9 cellular contexts compared by ENCODE assay signal in the genomic region with DNA sequence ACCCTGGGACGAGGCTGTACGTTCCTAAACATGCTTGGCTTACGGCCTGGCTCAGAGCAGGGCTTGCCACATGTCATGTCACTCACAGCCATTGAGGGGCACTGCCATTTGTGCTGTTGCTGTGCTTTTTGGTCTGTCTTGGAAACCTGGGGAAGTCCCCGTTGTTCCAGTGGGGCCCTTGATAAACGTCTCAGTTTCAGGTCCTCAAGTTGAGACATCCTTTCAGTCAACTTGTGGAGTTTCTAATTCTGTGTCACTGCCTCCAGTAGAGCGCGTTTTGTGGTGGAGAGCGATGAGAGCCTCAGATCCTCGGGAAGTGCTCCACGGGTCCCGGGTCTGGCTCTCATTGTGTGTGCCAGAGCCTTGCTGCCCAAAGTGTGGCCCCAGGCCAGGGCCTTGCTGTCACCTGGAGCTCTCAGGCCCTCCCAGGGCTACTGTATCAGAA. TPM values are rescaled to one million over a fixed set of nuclear protein-coding genes. Genes with fewer than 3 reads are reported as not detected.
DNase-seq lines count a peak whose midpoint lies in the region; ATAC-seq, FAIRE-seq and TF ChIP-seq lines count a peak whose summit lies in the region.
"Had no signal": no experiment of that assay in that cellular context is flagged by ENCODE, and none has a peak within 500 bp of the region (broad histone marks: within the 10 kb centered on the region; RNA-seq: fewer than 3 reads in every experiment).

No MANE protein-coding gene starts in this region.

- H3K4me3 ChIP-seq in small intestine (ENCODE audit: low read depth in 1 of 2, low read length in 2 of 2) (no peak overlapping the region), heart left ventricle (no peak overlapping the region), right atrium auricular region (no peak overlapping the region)

- TF ChIP-seq POLR2A in heart left ventricle (IDR thresholded peaks at IDR 0.05), result no peak

- peak; percentile 61 for DNase-seq in RPMI8226
- DNase-seq in medulla oblongata (ENCODE audit: extremely low spot score), result peak; percentile 70
- DNase-seq in small intestine, result no peak
- no peak for DNase-seq in heart left ventricle
- no peak for DNase-seq in right atrium auricular region (ENCODE audit: low spot score)
- DNase-seq in COLO668 (lab: John Stamatoyannopoulos, UW; ENCODE audit: unreplicated experiment), result no peak

- H3K9me3 ChIP-seq in small intestine (ENCODE audit: control insufficient read depth, low read depth) (no peaks in the 10 kb centered on the region), heart left ventricle (peaks cover 0 to 3% (median 0%) of the 10 kb centered on the region in 12 donors), right atrium auricular region (no peaks in the 10 kb centered on the region)

- H3K4me1 ChIP-seq in small intestine (ENCODE audit: control insufficient read depth in 2 of 2, insufficient read depth in 1 of 2, low read depth in 1 of 2, low read length in 1 of 2) (no peaks in the 10 kb centered on the region), heart left ventricle (no peaks in the 10 kb centered on the region), right atrium auricular region (no peaks in the 10 kb centered on the region)

- TF ChIP-seq CTCF in heart left ventricle (IDR thresholded peaks at IDR 0.05) (no peak), right atrium auricular region (IDR thresholded peaks at IDR 0.05) (no peak)

- no peak overlapping the region for H3K27ac ChIP-seq in small intestine (ENCODE audit: low read depth in 1 of 2, low read length in 1 of 2)
- no peak overlapping the region for H3K27ac ChIP-seq in heart left ventricle
- no peak overlapping the region for H3K27ac ChIP-seq in right atrium auricular region

- intact Hi-C loops in heart left ventricle (cut with DNase I), result no loop called here

- no peaks in the 10 kb centered on the region for H3K36me3 ChIP-seq in small intestine (ENCODE audit: control insufficient read depth in 2 of 2, insufficient read depth in 2 of 2, low read length in 2 of 2)
- H3K36me3 ChIP-seq in heart left ventricle, result no peaks in the 10 kb centered on the region
- no peaks in the 10 kb centered on the region for H3K36me3 ChIP-seq in right atrium auricular region

- H3K27me3 ChIP-seq in small intestine (ENCODE audit: control insufficient read depth in 2 of 2, insufficient read depth in 2 of 2, low read length in 2 of 2) (no peaks in the 10 kb centered on the region), heart left ventricle (no peaks in the 10 kb centered on the region), right atrium auricular region (no peaks in the 10 kb centered on the region)

- ATAC-seq in GM18519 (IDR thresholded peaks at IDR 0.05; ENCODE audit: low FRiP score, unreplicated experiment), result peak; percentile 98
- peak; percentile 99 for ATAC-seq in HG02759 (IDR thresholded peaks at IDR 0.05; ENCODE audit: unreplicated experiment)
- no peak for ATAC-seq in heart left ventricle

- 74 to 81% (median 76%) methylated on average over 11 of the region's 11 CpGs for WGBS in small intestine, 3 donors
- 81 to 85% (median 83%) methylated on average over 7 to 11 of the region's 11 CpGs for WGBS in heart left ventricle, 4 donors

- FAIRE-seq in small intestine (lab: Jason Lieb, UNC), result no peak
- FAIRE-seq: endometrium had no signal

RNA-seq across cellular contexts. Expression of a gene that starts 43.0 kb away (rescaled TPM):
- polyA plus RNA-seq in small intestine, result 1 to 10 TPM in 1 of 3 donors, under 1 TPM in 2; 0.54 to 1.2 (median 0.89) TPM
- total RNA-seq in heart left ventricle, result under 1 TPM in 1 of 9 donors, not detected in 8; 0.23 TPM
- polyA plus RNA-seq in heart left ventricle, result not detected
- under 1 TPM in 1 of 2 donors, not detected in 1; 0.37 TPM for total RNA-seq in right atrium auricular region

Comparison
In these comparisons a context has a peak if more than half of its experiments do, and no peak if none do; other contexts are left out.
1. ATAC-seq: peak in GM18519 (single experiment) and HG02759 (single experiment); none in heart left ventricle (0 of 4).
2. DNase-seq: peak in RPMI8226 (single experiment) and medulla oblongata (single experiment); none in small intestine (single experiment), heart left ventricle (0 of 5), right atrium auricular region (single experiment) and COLO668 (single experiment).